Comparison of ENCODE assay signal across 1 cellular context in genomic region chr6:56713285-56713684, GRCh38.
TF ChIP-seq lines count a peak whose summit lies in the region.

No MANE protein-coding gene starts in this region.

TF ChIP-seq in GM23338, 12 proteins besides CTCF, POLR2A, EP300 and RAD21 (continued from another document):
- TF ChIP-seq JUNB (IDR thresholded peaks at IDR 0.05; ENCODE audit: unreplicated experiment) (no peak), STAT1 (IDR thresholded peaks at IDR 0.05; ENCODE audit: unreplicated experiment) (no peak), EZH2phosphoT487 (IDR thresholded peaks at IDR 0.05; ENCODE audit: unreplicated experiment) (no peak), POLR2AphosphoS5 (IDR thresholded peaks at IDR 0.05; ENCODE audit: low read depth) (no peak), CREB1 (CRISPR knock-in tag; IDR thresholded peaks at IDR 0.05; ENCODE audit: low read depth) (no peak)
